26 cellular contexts compared by ENCODE assay signal in genomic region chr3:193418576-193419373, GRCh38. TPM values are rescaled to one million over a fixed set of nuclear protein-coding genes. Genes with fewer than 3 reads are reported as not detected.
"Had no signal": no experiment of that assay in that cellular context is flagged by ENCODE, and none has a peak within 500 bp of the region (broad histone marks: within the 10 kb centered on the region; RNA-seq: fewer than 3 reads in every experiment).

No MANE protein-coding gene starts in this region.

- H3K4me3 ChIP-seq: dorsolateral prefrontal cortex, esophagus squamous epithelium, gastroesophageal sphincter, left ventricle myocardium inferior, lung, spleen, stomach, thoracic aorta, uterus had no signal

- FAIRE-seq: keratinocyte had no signal

- ATAC-seq: gastroesophageal sphincter, sciatic nerve had no signal

- H3K27me3 ChIP-seq: dorsolateral prefrontal cortex, esophagus squamous epithelium, gastroesophageal sphincter, spleen, stomach, uterus had no signal

- DNase-seq: cortex of kidney; dorsolateral prefrontal cortex; effector CD8-positive, alpha-beta T cell; esophagus squamous epithelium; foreskin fibroblast; immature natural killer cell; left ventricle myocardium inferior; mesendoderm; naive B cell; posterior cingulate gyrus; spleen; stimulated activated CD4-positive, alpha-beta T cell treated with anti-CD3 and anti-CD28 coated beads, Interleukin-2, amount 100 ng/mL, for 24 hours; stimulated activated CD4-positive, alpha-beta T cell treated with anti-CD3 and anti-CD28 coated beads, Interleukin-4, amount 100 ng/mL, for 4 hours; stimulated activated naive CD4-positive, alpha-beta T cell; stomach; substantia nigra; trophoblast cell; uterus had no signal

- H3K27ac ChIP-seq: dorsolateral prefrontal cortex, gastroesophageal sphincter, left ventricle myocardium inferior, spleen, stomach, thoracic aorta, uterus had no signal

- H3K9me3 ChIP-seq: uterus had no signal

- H3K4me1 ChIP-seq: esophagus squamous epithelium, gastroesophageal sphincter, left ventricle myocardium inferior, spleen, stomach, uterus had no signal

- H3K36me3 ChIP-seq: gastroesophageal sphincter, left ventricle myocardium inferior, spleen, thoracic aorta, uterus had no signal

RNA-seq across cellular contexts. Expression of gene ATP13A5, which starts 40.2 kb away (rescaled TPM):
- total RNA-seq: left ventricle myocardium inferior, omental fat pad, pulmonary artery endothelial cell, sciatic nerve, skeletal muscle tissue, spleen, thoracic aorta, uterus had no signal
- polyA plus RNA-seq: immature natural killer cell, keratinocyte had no signal
